In the genomic region with DNA sequence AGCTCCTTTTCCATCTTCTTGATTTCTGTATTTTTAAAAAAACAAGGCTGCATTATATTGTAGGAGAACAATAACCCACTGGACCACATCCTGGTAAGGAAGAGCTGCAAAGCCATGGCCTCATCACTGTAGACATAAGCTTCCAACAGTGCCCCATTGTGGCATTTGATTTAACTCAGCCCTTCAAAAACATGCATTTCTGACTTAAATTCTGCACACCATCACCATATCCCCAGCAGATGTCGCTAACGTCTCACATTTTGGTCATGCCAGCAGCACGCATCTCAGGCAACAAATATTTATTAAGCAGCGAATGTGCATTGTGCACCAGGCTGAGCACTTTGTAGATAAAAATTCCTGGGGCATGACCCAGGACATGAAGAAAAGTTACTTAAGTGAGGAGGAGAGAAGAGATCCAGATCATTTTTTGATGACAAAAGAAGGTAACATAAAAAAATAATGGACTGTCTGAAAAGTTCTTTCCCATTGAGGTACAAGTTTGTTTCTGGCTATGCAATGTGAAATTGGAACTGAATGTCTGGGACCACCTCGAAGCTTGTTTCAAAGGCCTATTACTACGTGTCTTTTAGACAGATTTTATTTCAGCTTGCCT, we compare ENCODE assay signal across 8 cellular contexts.
DNase-seq lines count a peak whose midpoint lies in the region; ATAC-seq and TF ChIP-seq lines count a peak whose summit lies in the region.

No MANE protein-coding gene starts in this region.

- peak; percentile 87 for TF ChIP-seq CTCF in psoas muscle (IDR thresholded peaks at IDR 0.05)

- no peaks in the 10 kb centered on the region for H3K4me1 Mint-ChIP-seq in activated naive CD8-positive, alpha-beta T cell treated with anti-CD3 and anti-CD28 coated beads, Interleukin-2, amount 10 ng/mL, durations not matched to agents 7 days and 5 days

- intact Hi-C loops in Right ventricle myocardium superior (cut with DNase I): loop anchor here (2.0 kb wide), 1 partner anchor 378 kb away; no protein-coding TSS in a partner anchor
- intact Hi-C loops in psoas muscle (cut with DNase I): loop anchor here (1.0 to 5.0 kb wide), 3 partner anchors 187 to 378 kb away; no protein-coding TSS in a partner anchor

- H3K4me3 Mint-ChIP-seq in activated naive CD8-positive, alpha-beta T cell treated with anti-CD3 and anti-CD28 coated beads, Interleukin-2, amount 10 ng/mL, durations not matched to agents 7 days and 5 days: no peak overlapping the region

- no peaks in the 10 kb centered on the region for H3K36me3 Mint-ChIP-seq in activated naive CD8-positive, alpha-beta T cell treated with anti-CD3 and anti-CD28 coated beads, Interleukin-2, amount 10 ng/mL, durations not matched to agents 7 days and 5 days

- WGBS in psoas muscle, 3 donors: 4 to 7% (median 5%) methylated on average over 6 of the region's 6 CpGs

- H3K9me3 ChIP-seq in psoas muscle: no peaks in the 10 kb centered on the region

- POLR2A ChIA-PET in activated naive CD8-positive, alpha-beta T cell treated with anti-CD3 and anti-CD28 coated beads, Interleukin-2, amount 10 ng/mL, durations not matched to agents 7 days and 5 days (lab: Charles Lee): no interaction called here

- H3K4me3 ChIP-seq in psoas muscle: no peak overlapping the region

- H3K27ac Mint-ChIP-seq in activated naive CD8-positive, alpha-beta T cell treated with anti-CD3 and anti-CD28 coated beads, Interleukin-2, amount 10 ng/mL, durations not matched to agents 7 days and 5 days: no peak overlapping the region

- peaks cover 0 to 4% (median 0%) of the 10 kb centered on the region in 3 donors for H3K27me3 ChIP-seq in psoas muscle (ENCODE audit: insufficient read depth in 3 of 3, low read length in 2 of 3)

- H3K27me3 Mint-ChIP-seq in activated naive CD8-positive, alpha-beta T cell treated with anti-CD3 and anti-CD28 coated beads, Interleukin-2, amount 10 ng/mL, durations not matched to agents 7 days and 5 days: peaks cover 5% of the 10 kb centered on the region

- ATAC-seq in activated naive CD8-positive, alpha-beta T cell treated with anti-CD3 and anti-CD28 coated beads, Interleukin-2, amount 10 ng/mL, durations not matched to agents 7 days and 5 days (ENCODE audit: low read depth): peak; percentile 90
- ATAC-seq in Right ventricle myocardium superior (ENCODE audit: poor library complexity) (peak; percentile 89), psoas muscle (peak; percentile 69 to 95 (median 80)), GM19324 (IDR thresholded peaks at IDR 0.05; ENCODE audit: low FRiP score, unreplicated experiment) (no peak)

- H3K4me1 ChIP-seq in psoas muscle: no peaks in the 10 kb centered on the region

- H3K36me3 ChIP-seq in psoas muscle (ENCODE audit: insufficient read depth in 1 of 2, low read depth in 1 of 2): no peaks in the 10 kb centered on the region

- H3K9me3 Mint-ChIP-seq in activated naive CD8-positive, alpha-beta T cell treated with anti-CD3 and anti-CD28 coated beads, Interleukin-2, amount 10 ng/mL, durations not matched to agents 7 days and 5 days: no peaks in the 10 kb centered on the region

- no peak overlapping the region for H3K27ac ChIP-seq in psoas muscle

- DNase-seq in EL (peak; percentile 83), HCEC 1CT (peak; percentile 79), NCI-H1105 treated with DMSO at 0.1 percent for 48 hours (lab: John Stamatoyannopoulos, UW) (peak; percentile 85), SKM-1 treated with dmso at 0.1 percent for 144 hours (lab: John Stamatoyannopoulos, UW; ENCODE audit: unreplicated experiment) (peak; percentile 61), Right ventricle myocardium superior (no peak), psoas muscle (peak in 1 of 2 donors; percentile 55)
- DNase-seq in activated naive CD8-positive, alpha-beta T cell treated with anti-CD3 and anti-CD28 coated beads, Interleukin-2, amount 10 ng/mL, durations not matched to agents 7 days and 5 days: peak; percentile 49
